18 cellular contexts compared by ENCODE assay signal in the genomic region with DNA sequence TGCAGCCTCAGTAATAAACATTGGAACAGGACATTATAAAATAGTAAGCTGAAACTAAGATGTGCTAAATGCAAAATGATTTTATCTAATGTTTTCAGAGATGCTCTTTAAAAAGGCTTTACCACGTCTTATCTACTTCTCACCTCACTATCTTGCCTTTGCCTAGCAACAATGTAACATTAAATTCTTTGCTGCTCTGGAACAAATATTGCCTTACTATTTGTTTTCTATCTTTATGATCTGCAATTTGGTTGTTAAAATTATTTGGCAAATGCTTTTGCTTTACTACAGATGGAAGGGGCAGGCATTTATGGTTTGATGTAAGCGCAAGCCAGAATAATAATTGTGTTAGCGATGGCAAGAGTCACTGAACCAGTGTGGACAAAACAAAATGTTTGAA.
"Had no signal": no experiment of that assay in that cellular context is flagged by ENCODE, and none has a peak within 500 bp of the region (broad histone marks: within the 10 kb centered on the region; RNA-seq: fewer than 3 reads in every experiment).

No MANE protein-coding gene starts in this region.

- H3K9me3 ChIP-seq: left lung, neutrophil, right lobe of liver, thoracic aorta, tibial nerve, upper lobe of right lung, uterus had no signal

- H3K36me3 ChIP-seq: left lung, neutrophil, right lobe of liver, thoracic aorta, tibial nerve, upper lobe of right lung, uterus had no signal

- H3K4me1 ChIP-seq: left lung, parathyroid adenoma, right lobe of liver, tibial nerve, upper lobe of right lung, uterus had no signal

- H3K4me3 ChIP-seq: left lung, right lobe of liver, thoracic aorta, tibial nerve, upper lobe of right lung, uterus had no signal

- H3K27ac ChIP-seq: left lung, neutrophil, parathyroid adenoma, right lobe of liver, thoracic aorta, tibial nerve, upper lobe of right lung, uterus had no signal

- DNase-seq: cerebellar nuclear complex; cortex of kidney; effector memory CD8-positive, alpha-beta T cell; head of caudate nucleus; kidney; left lung; naive B cell; right lobe of liver; stimulated activated CD4-positive, alpha-beta T cell treated with anti-CD3 and anti-CD28 coated beads, Interleukin-2, amount 100 ng/mL, for 24 hours; stimulated activated CD4-positive, alpha-beta T cell treated with anti-CD3 and anti-CD28 coated beads, Interleukin-4, amount 100 ng/mL, for 4 hours; stimulated activated naive B cell treated with anti-CD40 and anti-IgM and Interleukin-4, amounts not matched to agents 10 μg/mL and 1 μg/mL and 100 μg/mL, for 72 hours; upper lobe of right lung; uterus had no signal

- H3K27me3 ChIP-seq: left lung, neutrophil, right lobe of liver, tibial nerve, upper lobe of right lung, uterus had no signal

- H3K79me2 ChIP-seq: parathyroid adenoma had no signal

- ATAC-seq: effector memory CD8-positive, alpha-beta T cell; left lung; natural killer cell treated with Interleukin-12 subunit alpha and Interleukin-12 subunit beta and Interleukin-15 and Interleukin-18, amount 100 ng/mL, for 72 hours; right lobe of liver; stimulated activated naive B cell treated with anti-CD40 and anti-IgM and Interleukin-4, amounts not matched to agents 10 μg/mL and 1 μg/mL and 100 μg/mL, for 72 hours; upper lobe of right lung had no signal

- H2AFZ ChIP-seq: parathyroid adenoma had no signal

- H3K9ac ChIP-seq: parathyroid adenoma had no signal
